ENCODE assay signal across 22 cellular contexts in the genomic region with DNA sequence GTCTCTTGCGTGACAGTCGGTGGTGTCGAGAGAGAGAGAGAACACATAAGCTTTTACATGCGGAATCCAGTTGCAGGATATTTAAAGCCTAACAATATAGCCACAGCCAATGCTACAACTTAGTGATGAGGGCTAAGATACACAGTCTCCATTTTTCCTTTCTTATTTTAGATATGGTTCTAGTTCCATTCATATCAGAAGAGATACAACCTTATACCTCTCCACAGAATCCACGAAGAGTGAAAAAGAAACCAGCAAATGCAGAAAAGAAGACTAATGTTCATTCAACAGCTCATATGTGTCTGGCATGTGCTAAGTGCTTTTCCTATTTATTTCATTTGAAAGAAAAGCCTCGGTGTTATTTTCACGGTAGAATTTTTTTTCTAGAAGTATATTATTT.
"Had no signal": no experiment of that assay in that cellular context is flagged by ENCODE, and none has a peak within 500 bp of the region (broad histone marks: within the 10 kb centered on the region; RNA-seq: fewer than 3 reads in every experiment).

No MANE protein-coding gene starts in this region.

- H3K9me3 Mint-ChIP-seq: effector memory CD8-positive, alpha-beta T cell; memory B cell; natural killer cell had no signal

- H3K4me3 Mint-ChIP-seq: effector memory CD8-positive, alpha-beta T cell; memory B cell; natural killer cell had no signal

- H3K9me3 ChIP-seq: esophagus squamous epithelium, lower lobe of right lung, right lobe of liver, thoracic aorta, tibial nerve, upper lobe of left lung had no signal

- H3K27ac ChIP-seq: esophagus squamous epithelium, lower lobe of right lung, parathyroid adenoma, right lobe of liver, thoracic aorta, tibial nerve, upper lobe of left lung had no signal

- H3K36me3 Mint-ChIP-seq: memory B cell, natural killer cell had no signal

- H3K27me3 Mint-ChIP-seq: effector memory CD8-positive, alpha-beta T cell; memory B cell; progenitor cell of endocrine pancreas had no signal

- DNase-seq: cortex of kidney; effector memory CD8-positive, alpha-beta T cell; erythroblast; esophagus squamous epithelium; foreskin melanocyte; head of caudate nucleus; left ventricle myocardium superior; lower lobe of right lung; natural killer cell; right lobe of liver; small intestine; stimulated activated CD4-positive, alpha-beta T cell treated with anti-CD3 and anti-CD28 coated beads, Interleukin-15, amount 100 ng/mL, for 24 hours; stimulated activated CD4-positive, alpha-beta T cell treated with anti-CD3 and anti-CD28 coated beads, Interleukin-2, amount 100 ng/mL, for 48 hours; stimulated activated naive CD4-positive, alpha-beta T cell treated with Interleukin-2 at 50 U/mL for 16 hours; upper lobe of left lung had no signal

- H3K4me1 ChIP-seq: lower lobe of right lung, parathyroid adenoma, right lobe of liver, tibial nerve, upper lobe of left lung had no signal

- H3K36me3 ChIP-seq: esophagus squamous epithelium, lower lobe of right lung, right lobe of liver, thoracic aorta, tibial nerve, upper lobe of left lung had no signal

- H3K4me3 ChIP-seq: esophagus squamous epithelium, lower lobe of right lung, right lobe of liver, thoracic aorta, tibial nerve, upper lobe of left lung had no signal

- H2AFZ ChIP-seq: parathyroid adenoma had no signal

- ATAC-seq: effector memory CD8-positive, alpha-beta T cell; left ventricle myocardium superior; lower lobe of right lung; natural killer cell; right lobe of liver had no signal

- H3K79me2 ChIP-seq: parathyroid adenoma had no signal

- H3K27ac Mint-ChIP-seq: memory B cell, natural killer cell, progenitor cell of endocrine pancreas had no signal

- FAIRE-seq: endometrium, small intestine, urothelium cell line had no signal

- H3K27me3 ChIP-seq: esophagus squamous epithelium, right lobe of liver, tibial nerve, upper lobe of left lung had no signal
